In the genomic region with DNA sequence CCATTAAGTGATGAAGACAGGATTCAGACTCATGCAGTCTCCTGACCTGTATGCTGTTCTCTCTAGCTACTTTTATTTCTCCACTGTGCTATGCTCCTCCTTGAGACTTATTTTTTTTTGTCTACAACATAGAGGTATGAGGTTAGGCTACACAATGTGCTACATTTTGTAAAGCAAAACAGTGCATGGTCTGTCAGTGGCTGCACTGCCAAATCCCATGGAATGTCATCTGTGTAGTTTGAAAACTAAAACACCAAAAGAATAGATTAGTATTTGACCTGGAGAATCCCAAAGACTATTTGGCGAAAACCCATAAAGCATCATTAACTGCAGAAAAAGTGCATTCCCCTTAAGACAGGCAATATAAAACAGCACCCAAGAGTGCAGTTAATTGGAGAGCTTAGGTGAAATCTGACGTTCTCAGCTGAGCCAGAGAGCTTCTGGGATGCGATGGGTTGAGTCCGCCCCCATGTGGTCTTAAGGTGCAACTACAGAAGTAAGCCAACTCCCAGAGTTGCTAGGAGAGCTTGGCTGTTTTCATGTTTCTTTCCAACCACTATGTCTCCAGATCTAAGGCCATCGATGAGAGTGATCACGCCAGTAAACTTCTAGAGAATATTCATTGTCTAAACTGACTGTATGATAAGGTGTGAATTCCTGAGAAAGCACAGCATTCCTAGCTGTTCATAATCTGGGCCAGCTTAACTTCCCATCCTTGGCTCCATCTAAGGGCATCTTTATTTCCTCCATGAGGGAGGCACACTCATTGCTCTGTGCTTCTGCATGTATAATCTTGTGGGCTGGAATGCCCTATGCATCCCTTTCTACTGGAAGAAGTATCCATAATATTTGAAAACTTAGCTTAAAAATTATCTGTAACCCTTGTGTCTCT, we compare ENCODE assay signal across 7 cellular contexts. TPM values are rescaled to one million over a fixed set of nuclear protein-coding genes. Genes with fewer than 3 reads are reported as not detected.
DNase-seq lines count a peak whose midpoint lies in the region; ATAC-seq and TF ChIP-seq lines count a peak whose summit lies in the region.

No MANE protein-coding gene starts in this region.

- no peaks in the 10 kb centered on the region for H3K9me3 Mint-ChIP-seq in activated naive CD8-positive, alpha-beta T cell treated with anti-CD3 and anti-CD28 coated beads, Interleukin-2, amount 50 U/mL, for 24 hours

- ATAC-seq in GM21825 (IDR thresholded peaks at IDR 0.05; ENCODE audit: unreplicated experiment) (peak; percentile 98), left cardiac atrium (peak; percentile 93)
- peak; percentile 88 for ATAC-seq in activated naive CD8-positive, alpha-beta T cell treated with anti-CD3 and anti-CD28 coated beads, Interleukin-2, amount 50 U/mL, for 24 hours

- H3K27me3 Mint-ChIP-seq in activated naive CD8-positive, alpha-beta T cell treated with anti-CD3 and anti-CD28 coated beads, Interleukin-2, amount 50 U/mL, for 24 hours = no peaks in the 10 kb centered on the region

- H3K9ac ChIP-seq in KMS-11 = no peak overlapping the region

- CTCF ChIA-PET in RWPE1 (lab: Yijun Ruan, JAX) = interaction anchor here (0.6 to 3.7 kb wide), 28 partner anchors 10 to 1364 kb away, joined by 3 to 64 read pairs (median 4); partner anchors contain the start of genes CYP2J2 and HOOK1

- peak; percentile 84 for TF ChIP-seq CTCF in GM10266 (IDR thresholded peaks at IDR 0.05; ENCODE audit: control insufficient read depth, insufficient read depth, low read depth, missing control alignments)
- peak; percentile 99 for TF ChIP-seq CTCF in KMS-11 (conservative IDR thresholded peaks at IDR 0.05; ENCODE audit: low read depth, low read length)
- peak; percentile 88 for TF ChIP-seq CTCF in RWPE1 (conservative IDR thresholded peaks at IDR 0.05; ENCODE audit: low read depth)

- peak; percentile 61 for DNase-seq in GM10266 (ENCODE audit: extremely low spot score)
- peak; percentile 65 for DNase-seq in RWPE1 (ENCODE audit: low spot score)
- DNase-seq in activated naive CD8-positive, alpha-beta T cell treated with anti-CD3 and anti-CD28 coated beads, Interleukin-2, amount 50 U/mL, for 24 hours = peak; percentile 42
- peak; percentile 31 for DNase-seq in left cardiac atrium
- peak; percentile 59 for DNase-seq in renal cortical epithelial cell (ENCODE audit: low read depth)

- H3K4me1 Mint-ChIP-seq in activated naive CD8-positive, alpha-beta T cell treated with anti-CD3 and anti-CD28 coated beads, Interleukin-2, amount 50 U/mL, for 24 hours = no peaks in the 10 kb centered on the region

- no peaks in the 10 kb centered on the region for H3K27me3 ChIP-seq in KMS-11 (ENCODE audit: insufficient read depth, low read depth)

- POLR2A ChIA-PET in RWPE1 (lab: Yijun Ruan, JAX; ENCODE audit: low non-redundant PET) = no interaction called here

- H3K79me2 ChIP-seq in KMS-11 (ENCODE audit: insufficient read depth, low read depth) = no peaks in the 10 kb centered on the region

- peaks cover 5% of the 10 kb centered on the region for H3K4me1 ChIP-seq in KMS-11 (ENCODE audit: low read depth, poor library complexity, severe bottlenecking)

- no peaks in the 10 kb centered on the region for H4K20me1 ChIP-seq in KMS-11 (ENCODE audit: insufficient read depth)

- H3K36me3 Mint-ChIP-seq in activated naive CD8-positive, alpha-beta T cell treated with anti-CD3 and anti-CD28 coated beads, Interleukin-2, amount 50 U/mL, for 24 hours (ENCODE audit: low read depth) = no peaks in the 10 kb centered on the region

- no peak overlapping the region for H3K4me3 ChIP-seq in KMS-11 (IDR thresholded peaks at IDR 0.05; ENCODE audit: insufficient read depth, low read depth, low read length)

- no peaks in the 10 kb centered on the region for H3K36me3 ChIP-seq in KMS-11 (ENCODE audit: insufficient read depth)

- no peak overlapping the region for H3K27ac Mint-ChIP-seq in activated naive CD8-positive, alpha-beta T cell treated with anti-CD3 and anti-CD28 coated beads, Interleukin-2, amount 50 U/mL, for 24 hours

- H3K27ac ChIP-seq in KMS-11 (no peak overlapping the region), RWPE1 (no peak overlapping the region)

- H2AFZ ChIP-seq in KMS-11 (ENCODE audit: low read depth) = peak overlapping the region; percentile 2; the same call in 1 of the 2 replicates

- intact Hi-C loops in left cardiac atrium (cut with DNase I) = loop anchor here in 1 of 2 donors (1.0 kb wide), 1 partner anchor 68 kb away; no protein-coding TSS in a partner anchor

- no peak overlapping the region for H3K4me3 Mint-ChIP-seq in activated naive CD8-positive, alpha-beta T cell treated with anti-CD3 and anti-CD28 coated beads, Interleukin-2, amount 50 U/mL, for 24 hours

- H3K4me2 ChIP-seq in KMS-11 = no peak overlapping the region

RNA-seq across cellular contexts. Expression of gene CYP2J2, which starts 20.7 kb away (rescaled TPM):
- total RNA-seq in left cardiac atrium (100 to 1,000 TPM in 1 of 2 donors, 10 to 100 TPM in 1; 63.9 to 116 TPM), renal cortical epithelial cell (3.1 and 4.3 TPM in 2 replicates)

Comparison
In these comparisons a context has a peak if more than half of its experiments do, and no peak if none do; other contexts are left out.
1. RNA of gene CYP2J2, which starts 20.7 kb away (total RNA-seq): 63.9 to 116 TPM in left cardiac atrium; 3.1 to 4.3 TPM in renal cortical epithelial cell; every median in the first group is over 10 times any median in the second.
2. Peak in every context shown above with its lines, with median percentiles within 50 percentile points of each other: DNase-seq, CTCF ChIP-seq and ATAC-seq.